28 cellular contexts compared by ENCODE assay signal in genomic region chr10:1549591-1550290, GRCh38.
DNase-seq lines count a peak whose midpoint lies in the region; ATAC-seq and TF ChIP-seq lines count a peak whose summit lies in the region.
"Had no signal": no experiment of that assay in that cellular context is flagged by ENCODE, and none has a peak within 500 bp of the region (broad histone marks: within the 10 kb centered on the region; RNA-seq: fewer than 3 reads in every experiment).

No MANE protein-coding gene starts in this region.

- H3K9me3 ChIP-seq in right lobe of liver = no peaks in the 10 kb centered on the region
- H3K9me3 ChIP-seq: BE2C, esophagus muscularis mucosa, SK-N-SH had no signal

- H3K36me3 ChIP-seq in right lobe of liver = no peaks in the 10 kb centered on the region
- H3K36me3 ChIP-seq: BE2C, esophagus muscularis mucosa, neural progenitor cell had no signal

- no peaks in the 10 kb centered on the region for H3K36me3 Mint-ChIP-seq in activated T-helper 17 cell treated with anti-CD3 and anti-CD28 coated beads, Interleukin-2, amount 50 U/mL, for 72 hours (ENCODE audit: low read depth)
- H3K36me3 Mint-ChIP-seq in type B pancreatic cell = no peaks in the 10 kb centered on the region
- H3K36me3 Mint-ChIP-seq: IgD-negative memory B cell, neural progenitor cell had no signal

- WGBS in right lobe of liver (ENCODE audit: insufficient coverage, low coverage, low lambda C conversion rate, missing lambda C conversion rate) = 58% methylated on average over 11 of the region's 17 CpGs

- peak overlapping the region; percentile 15 for H3K27ac Mint-ChIP-seq in activated T-helper 17 cell treated with anti-CD3 and anti-CD28 coated beads, Interleukin-2, amount 50 U/mL, for 72 hours
- H3K27ac Mint-ChIP-seq in type B pancreatic cell = peak overlapping the region; percentile 81
- H3K27ac Mint-ChIP-seq: activated naive CD8-positive, alpha-beta T cell treated with anti-CD3 and anti-CD28 coated beads, Interleukin-2, amount 50 U/mL, for 24 hours; activated T-helper 2 cell treated with anti-CD3 and anti-CD28 coated beads, Interferon-gamma antibody, Interleukin-2, Interleukin-4, amounts not matched to agents 10 μg/mL and 5 μg/mL and 100 μg/mL, durations not matched to agents 14 hours and 24 hours and 36 hours; neural progenitor cell; stimulated activated naive CD8-positive, alpha-beta T cell treated with anti-CD3 and anti-CD28 coated beads, Interleukin-15, Interleukin-2, amounts not matched to agents 100 ng/mL and 50 ng/mL, for 24 hours; T-helper 17 cell had no signal

- H3K4me3 Mint-ChIP-seq in activated T-helper 17 cell treated with anti-CD3 and anti-CD28 coated beads, Interleukin-2, amount 50 U/mL, for 72 hours = peak overlapping the region; percentile 19
- no peak overlapping the region for H3K4me3 Mint-ChIP-seq in type B pancreatic cell
- H3K4me3 Mint-ChIP-seq: activated CD4-positive, alpha-beta memory T cell treated with anti-CD3 and anti-CD28 coated beads, Interleukin-2, amount 10 ng/mL, durations not matched to agents 7 days and 5 days; activated naive CD8-positive, alpha-beta T cell treated with anti-CD3 and anti-CD28 coated beads, Interleukin-2, amount 50 U/mL, for 24 hours; H9; neural progenitor cell; stimulated activated naive CD8-positive, alpha-beta T cell treated with anti-CD3 and anti-CD28 coated beads, Interleukin-15, Interleukin-2, amounts not matched to agents 100 ng/mL and 50 ng/mL, for 24 hours had no signal

- intact Hi-C loops in right lobe of liver (cut with DNase I) = no loop called here

- no peak overlapping the region for H3K4me3 ChIP-seq in right lobe of liver
- H3K4me3 ChIP-seq: esophagus muscularis mucosa, GM12878, neural progenitor cell had no signal

- H3K27me3 ChIP-seq in right lobe of liver = no peaks in the 10 kb centered on the region
- H3K27me3 ChIP-seq: BE2C, foreskin keratinocyte, neural progenitor cell had no signal

- no peak overlapping the region for H3K27ac ChIP-seq in right lobe of liver
- H3K27ac ChIP-seq: esophagus muscularis mucosa, foreskin keratinocyte, neural progenitor cell had no signal

- H3K9me3 Mint-ChIP-seq in activated T-helper 17 cell treated with anti-CD3 and anti-CD28 coated beads, Interleukin-2, amount 50 U/mL, for 72 hours = peaks cover 5% of the 10 kb centered on the region
- no peaks in the 10 kb centered on the region for H3K9me3 Mint-ChIP-seq in type B pancreatic cell
- H3K9me3 Mint-ChIP-seq: activated CD4-positive, alpha-beta memory T cell treated with anti-CD3 and anti-CD28 coated beads, Interleukin-2, amount 10 ng/mL, durations not matched to agents 7 days and 5 days; activated T-helper 2 cell treated with anti-CD3 and anti-CD28 coated beads, Interferon-gamma antibody, Interleukin-2, Interleukin-4, amounts not matched to agents 10 μg/mL and 5 μg/mL and 100 μg/mL, durations not matched to agents 14 hours and 24 hours and 36 hours; stimulated activated naive CD8-positive, alpha-beta T cell treated with anti-CD3 and anti-CD28 coated beads, Interleukin-15, Interleukin-2, amounts not matched to agents 100 ng/mL and 50 ng/mL, for 24 hours had no signal

- H3K27me3 Mint-ChIP-seq in activated T-helper 17 cell treated with anti-CD3 and anti-CD28 coated beads, Interleukin-2, amount 50 U/mL, for 72 hours = no peaks in the 10 kb centered on the region
- H3K27me3 Mint-ChIP-seq in type B pancreatic cell = peaks cover 39% of the 10 kb centered on the region
- H3K27me3 Mint-ChIP-seq: activated CD4-positive, alpha-beta memory T cell treated with anti-CD3 and anti-CD28 coated beads, Interleukin-2, amount 10 ng/mL, durations not matched to agents 7 days and 5 days; stimulated activated naive CD8-positive, alpha-beta T cell treated with anti-CD3 and anti-CD28 coated beads, Interleukin-15, Interleukin-2, amounts not matched to agents 100 ng/mL and 50 ng/mL, for 24 hours had no signal

- TF ChIP-seq POLR2A in right lobe of liver (IDR thresholded peaks at IDR 0.05) = no peak

- DNase-seq in NCI-H510A treated with DMSO at 0.1 percent for 48 hours (lab: John Stamatoyannopoulos, UW) = peak; percentile 63
- no peak for DNase-seq in NCI-H510A (lab: John Stamatoyannopoulos, UW)
- DNase-seq in NCI-H2081 treated with DMSO at 0.1 percent for 48 hours (lab: John Stamatoyannopoulos, UW) = peak; percentile 13
- DNase-seq in type B pancreatic cell (ENCODE audit: extremely low spot score, unreplicated experiment) = no peak
- DNase-seq in cerebellum (ENCODE audit: low spot score) = no peak
- DNase-seq in right lobe of liver = no peak
- DNase-seq: activated CD4-positive, alpha-beta memory T cell treated with anti-CD3 and anti-CD28 coated beads, Interleukin-2, amount 10 ng/mL, durations not matched to agents 7 days and 5 days; activated CD4-positive, CD25-positive, alpha-beta regulatory T cell treated with anti-CD3 and anti-CD28 coated beads, Interleukin-2, amount 50 U/mL, for 72 hours; activated CD8-positive, alpha-beta memory T cell treated with anti-CD3 and anti-CD28 coated beads, Interleukin-2, amount 50 U/mL, for 48 hours; activated naive CD8-positive, alpha-beta T cell treated with anti-CD3 and anti-CD28 coated beads, Interleukin-2, amount 50 U/mL, for 24 hours; BE2C; central memory CD4-positive, alpha-beta T cell; COR-L47; dermis blood vessel endothelial cell; EL; foreskin keratinocyte; H9; NCI-H2107; NCI-H526 treated with DMSO at 0.1 percent for 48 hours; SK-N-SH; T-helper 17 cell had no signal

- ATAC-seq in activated T-helper 17 cell treated with anti-CD3 and anti-CD28 coated beads, Interleukin-2, amount 50 U/mL, for 72 hours (replicated peaks) = no peak
- ATAC-seq in right lobe of liver = no peak
- ATAC-seq: activated naive CD8-positive, alpha-beta T cell treated with anti-CD3 and anti-CD28 coated beads, Interleukin-2, amount 50 U/mL, for 24 hours; foreskin keratinocyte; GM12878; T-helper 17 cell had no signal

- no peak for TF ChIP-seq CTCF in type B pancreatic cell (conservative IDR thresholded peaks at IDR 0.05)
- TF ChIP-seq CTCF in right lobe of liver (IDR thresholded peaks at IDR 0.05) = no peak

- peaks cover 11% of the 10 kb centered on the region for H3K4me1 Mint-ChIP-seq in activated T-helper 17 cell treated with anti-CD3 and anti-CD28 coated beads, Interleukin-2, amount 50 U/mL, for 72 hours
- H3K4me1 Mint-ChIP-seq in type B pancreatic cell (ENCODE audit: unreplicated experiment) = peaks cover 7% of the 10 kb centered on the region

- no peaks in the 10 kb centered on the region for H3K4me1 ChIP-seq in right lobe of liver
- H3K4me1 ChIP-seq: BE2C, esophagus muscularis mucosa, foreskin keratinocyte, neural progenitor cell had no signal

Comparison
In these comparisons a context has a peak if more than half of its experiments do, and no peak if none do; other contexts are left out.
1. DNase-seq: peak in NCI-H510A treated with DMSO at 0.1 percent for 48 hours (single experiment) and NCI-H2081 treated with DMSO at 0.1 percent for 48 hours (single experiment); none in NCI-H510A (single experiment), type B pancreatic cell (single experiment), cerebellum (single experiment) and right lobe of liver (0 of 3).